Comparison of ENCODE assay signal across 8 cellular contexts in the genomic region with DNA sequence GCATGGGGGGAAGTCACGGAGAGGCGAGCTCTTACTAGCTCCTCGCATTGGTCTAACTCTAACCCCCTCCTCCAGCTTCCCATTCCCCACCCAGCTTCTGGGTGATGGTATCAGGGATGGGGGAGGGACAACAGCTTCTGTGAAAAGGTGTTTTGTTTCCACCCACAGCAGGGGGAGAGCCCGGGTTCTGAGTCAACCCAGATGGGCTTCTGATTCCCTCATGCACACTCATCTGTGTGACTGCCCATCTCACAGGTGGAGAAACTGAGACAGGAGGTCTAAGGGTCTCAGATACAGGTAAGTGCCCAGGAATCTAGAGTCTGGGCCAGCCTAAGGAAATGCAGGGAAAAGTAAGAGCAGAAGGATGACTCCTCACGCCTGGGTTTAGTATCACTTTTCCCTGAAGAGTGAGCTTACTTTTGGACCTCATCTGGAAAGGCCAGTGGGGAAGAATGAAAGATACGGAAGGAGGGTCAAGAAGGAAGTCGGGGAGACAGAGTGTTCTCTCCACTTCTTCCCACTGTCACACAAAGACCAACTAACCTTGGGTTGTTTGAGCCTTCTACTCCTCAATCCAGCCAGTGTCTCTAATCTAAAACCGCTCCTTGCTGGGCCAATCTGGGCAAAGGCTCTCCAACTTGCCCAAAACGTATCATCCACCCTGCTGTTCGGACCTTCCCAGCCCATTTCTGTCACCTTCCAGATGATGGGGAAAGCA. TPM values are rescaled to one million over a fixed set of nuclear protein-coding genes. Genes with fewer than 3 reads are reported as not detected.
DNase-seq lines count a peak whose midpoint lies in the region; ATAC-seq and TF ChIP-seq lines count a peak whose summit lies in the region.
"Had no signal": no experiment of that assay in that cellular context is flagged by ENCODE, and none has a peak within 500 bp of the region (broad histone marks: within the 10 kb centered on the region; RNA-seq: fewer than 3 reads in every experiment).

No MANE protein-coding gene starts in this region.

- peaks cover 22% of the 10 kb centered on the region for H3K4me1 ChIP-seq in HUES48 (ENCODE audit: control insufficient read depth, insufficient read depth, low read length)
- peaks cover 42 to 49% of the 10 kb centered on the region in 2 donors for H3K4me1 ChIP-seq in duodenal mucosa (ENCODE audit: control insufficient read depth in 1 of 2, insufficient read depth in 2 of 2, low read length in 2 of 2)
- H3K4me1 ChIP-seq in psoas muscle, result peaks cover 44% of the 10 kb centered on the region

- 45 to 68% (median 52%) methylated on average over 10 of the region's 10 CpGs for WGBS in psoas muscle, 3 donors

- intact Hi-C loops in psoas muscle (cut with DNase I), result loop anchor here in 1 of 2 donors (5.0 kb wide), 1 partner anchor 36 kb away; no protein-coding TSS in a partner anchor

- H3K4me3 ChIP-seq in HUES48 (ENCODE audit: low read depth, low read length) (peak overlapping the region; percentile 82), duodenal mucosa (ENCODE audit: low read depth in 1 of 2, low read length in 2 of 2) (peak overlapping the region; percentile 80 to 86), psoas muscle (peak overlapping the region; percentile 97)

- H3K9me3 ChIP-seq in HUES48 (ENCODE audit: control insufficient read depth, insufficient read depth, low read length) (no peaks in the 10 kb centered on the region), duodenal mucosa (ENCODE audit: control insufficient read depth in 1 of 2, low read length in 2 of 2) (no peaks in the 10 kb centered on the region), psoas muscle (no peaks in the 10 kb centered on the region)

- no peak overlapping the region for H3K27ac ChIP-seq in HUES48 (ENCODE audit: low read depth, low read length)
- H3K27ac ChIP-seq in duodenal mucosa (ENCODE audit: low read depth, low read length), result peak overlapping the region; percentile 13
- H3K27ac ChIP-seq in psoas muscle, result peak overlapping the region; percentile 100

- DNase-seq in psoas muscle (peak in 1 of 2 donors; percentile 40), AG08395 (ENCODE audit: low spot score) (no peak), HuH-7.5 (ENCODE audit: low spot score) (no peak), NCI-H446 treated with DMSO at 0.1 percent for 48 hours (lab: John Stamatoyannopoulos, UW) (no peak)
- DNase-seq: activated CD4-positive, alpha-beta T cell treated with anti-CD3 and anti-CD28 coated beads, Interleukin-2, amount 50 U/mL, for 4 hours; NCI-H187 treated with DMSO at 0.1 percent for 48 hours had no signal

- no peak for ATAC-seq in psoas muscle

- peaks cover 15% of the 10 kb centered on the region; the same call in 1 of the 2 replicates for H3K36me3 ChIP-seq in HUES48 (ENCODE audit: control insufficient read depth, insufficient read depth, low read length)
- peaks cover 19 to 20% of the 10 kb centered on the region in 2 donors for H3K36me3 ChIP-seq in duodenal mucosa (ENCODE audit: control insufficient read depth in 1 of 2, insufficient read depth in 2 of 2, low read length in 2 of 2)
- peaks cover 3 to 35% of the 10 kb centered on the region in 2 donors for H3K36me3 ChIP-seq in psoas muscle (ENCODE audit: insufficient read depth in 1 of 2, low read depth in 1 of 2)

- no peak overlapping the region for H3K9ac ChIP-seq in HUES48 (ENCODE audit: low read depth, low read length)
- H3K9ac ChIP-seq in duodenal mucosa (ENCODE audit: low read depth in 1 of 2, low read length in 2 of 2), result peak overlapping the region; percentile 60 to 73

- no peak for TF ChIP-seq CTCF in psoas muscle (IDR thresholded peaks at IDR 0.05)

- 0 out of 2 replicates have a peak, but pooled peaks cover 3% of the 10 kb centered on the region for H3K27me3 ChIP-seq in HUES48 (ENCODE audit: control insufficient read depth, insufficient read depth, low read length)
- no peaks in the 10 kb centered on the region for H3K27me3 ChIP-seq in duodenal mucosa (ENCODE audit: control insufficient read depth in 1 of 2, insufficient read depth in 2 of 2, low read length in 2 of 2)
- no peaks in the 10 kb centered on the region for H3K27me3 ChIP-seq in psoas muscle (ENCODE audit: insufficient read depth in 3 of 3, low read length in 2 of 3)

RNA-seq across cellular contexts. Expression of a gene that starts 3.1 kb away (rescaled TPM):
- 1 to 10 TPM; 1.6 to 2.9 (median 1.9) TPM for total RNA-seq in psoas muscle
- polyA plus RNA-seq in psoas muscle, result 1 to 10 TPM; 1.1 to 1.4 (median 1.1) TPM

RNA-seq across cellular contexts. Expression of a gene that starts 11.2 kb away (rescaled TPM):
- 10 to 100 TPM; 15.1 to 23.7 (median 20.8) TPM for total RNA-seq in psoas muscle
- 10 to 100 TPM; 18.1 to 27.9 (median 18.5) TPM for polyA plus RNA-seq in psoas muscle

RNA-seq across cellular contexts. Expression of a gene that starts 28.7 kb away (rescaled TPM):
- 100 to 1,000 TPM; 218 to 305 (median 223) TPM for total RNA-seq in psoas muscle
- 100 to 1,000 TPM in 1 of 3 donors, 10 to 100 TPM in 2; 84.8 to 138 (median 90.2) TPM for polyA plus RNA-seq in psoas muscle

RNA-seq across cellular contexts. Expression of a gene that starts 29.4 kb away (rescaled TPM):
- total RNA-seq in psoas muscle, result 1 to 10 TPM in 2 of 4 donors, under 1 TPM in 2; 0.74 to 4.0 (median 2.2) TPM
- polyA plus RNA-seq in psoas muscle, result 1 to 10 TPM; 2.4 to 3.9 (median 3.7) TPM

RNA-seq across cellular contexts. Expression of a gene that starts 48.5 kb away (rescaled TPM):
- 100 to 1,000 TPM; 300 to 485 (median 454) TPM for total RNA-seq in psoas muscle
- 100 to 1,000 TPM; 236 to 500 (median 365) TPM for polyA plus RNA-seq in psoas muscle
